Comparison of ENCODE assay signal across 8 cellular contexts in the genomic region with DNA sequence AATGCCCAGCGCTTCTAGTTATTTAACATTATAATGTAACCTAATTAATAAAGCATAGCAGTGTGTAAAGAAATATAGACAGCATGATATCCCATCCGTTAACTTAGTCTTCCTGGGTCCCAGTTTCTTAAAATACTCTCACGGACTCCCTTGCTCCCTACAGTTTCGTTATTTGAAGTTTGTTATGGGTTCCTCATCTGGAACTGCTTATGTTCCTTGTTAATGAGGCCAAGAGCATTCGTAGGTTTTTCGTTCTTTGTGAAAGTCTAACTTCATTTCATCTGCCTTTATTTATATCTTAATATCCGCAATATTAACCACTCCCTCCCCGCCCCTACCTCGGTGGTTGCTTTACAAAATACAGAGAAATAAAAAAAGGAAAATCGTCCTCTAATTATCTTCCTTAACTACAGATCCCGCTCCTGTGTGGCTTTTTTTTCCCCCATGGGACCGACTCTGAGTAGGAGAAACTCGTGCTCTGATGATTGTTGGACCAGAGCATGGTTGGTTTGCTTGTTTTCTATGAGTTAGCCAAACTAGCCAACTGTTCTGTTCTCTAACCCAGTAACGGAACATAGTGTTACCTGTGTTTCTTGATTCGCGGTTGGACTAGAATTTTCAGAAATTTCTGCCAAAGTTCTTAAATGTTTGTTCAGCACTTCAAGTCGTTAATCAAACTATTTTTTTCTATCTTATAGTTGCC. TPM values are rescaled to one million over a fixed set of nuclear protein-coding genes. Genes with fewer than 3 reads are reported as not detected.
A peak's percentile ranks its signal among the peaks of the same experiment; 100 is the strongest.
DNase-seq lines count a peak whose midpoint lies in the region; ATAC-seq, FAIRE-seq and TF ChIP-seq lines count a peak whose summit lies in the region.

No MANE protein-coding gene starts in this region.

- H3K9ac ChIP-seq in endothelial cell of umbilical vein (replicated peaks; ENCODE audit: extremely low read depth, insufficient read depth, low read length), result peak overlapping the region; percentile 93

- peaks cover 2 to 5% of the 10 kb centered on the region in 2 experiments for H3K36me3 ChIP-seq in endothelial cell of umbilical vein (ENCODE audit: control insufficient read depth in 2 of 2, extremely low read depth in 1 of 2, insufficient read depth in 2 of 2, low read length in 2 of 2)

- dilution Hi-C loops in endothelial cell of umbilical vein (cut with MboI; ENCODE audit: extremely low pct_ligation_motif_present, low sequenced_read_pairs), result no loop called here

- peak overlapping the region; percentile 94 for H3K27ac ChIP-seq in endothelial cell of umbilical vein (ENCODE audit: insufficient read depth, low read depth, low read length)

- peak overlapping the region; percentile 75 for H2AFZ ChIP-seq in endothelial cell of umbilical vein (ENCODE audit: low read depth, low read length)

- H3K4me3 ChIP-seq in endothelial cell of umbilical vein (replicated peaks in 1 of 3; ENCODE audit: insufficient read depth in 1 of 3, low read depth in 1 of 3, low read length in 3 of 3), result peak overlapping the region; percentile 74 to 92 (median 85)

- peak overlapping the region; percentile 99 for H3K4me2 ChIP-seq in endothelial cell of umbilical vein (ENCODE audit: insufficient read depth, low read length)

- no TSS peak for BruUV-seq in endothelial cell of umbilical vein (replicated peaks; lab: Mats Ljungman, UMichigan)

- intact Hi-C loops in endothelial cell of umbilical vein (cut with micrococcal nuclease), result no loop called here

- CTCF ChIA-PET in endothelial cell of umbilical vein (lab: Charles Lee), result interaction anchor here (2.7 kb wide), 1 partner anchor 15 kb away, joined by 10 read pairs; no protein-coding TSS in a partner anchor

- no peaks in the 10 kb centered on the region for H3K9me3 ChIP-seq in endothelial cell of umbilical vein (replicated peaks; ENCODE audit: control insufficient read depth, insufficient read depth, low read length)

- FAIRE-seq in endothelial cell of umbilical vein (lab: Jason Lieb, UNC), result peak; percentile 53

- H3K27me3 ChIP-seq in endothelial cell of umbilical vein (ENCODE audit: control insufficient read depth in 2 of 2, insufficient read depth in 2 of 2, low read length in 2 of 2), result no peaks in the 10 kb centered on the region

- H3K9me1 ChIP-seq in endothelial cell of umbilical vein (replicated peaks; ENCODE audit: control insufficient read depth, extremely low read depth, insufficient read depth, low read length), result peaks cover 2% of the 10 kb centered on the region

- H3K4me1 ChIP-seq in endothelial cell of umbilical vein (ENCODE audit: control insufficient read depth, extremely low read depth, insufficient read depth, low read length), result peaks cover 25% of the 10 kb centered on the region

- H4K20me1 ChIP-seq in endothelial cell of umbilical vein (replicated peaks; ENCODE audit: control insufficient read depth, extremely low read depth, insufficient read depth, low read length), result no peaks in the 10 kb centered on the region

- no peak for TF ChIP-seq POLR2A in endothelial cell of umbilical vein (IDR thresholded peaks at IDR 0.05; ENCODE audit: low read depth, low read length)

- peaks cover 57% of the 10 kb centered on the region for H3K79me2 ChIP-seq in endothelial cell of umbilical vein (ENCODE audit: control insufficient read depth, insufficient read depth, low read length)

- POLR2A ChIA-PET in endothelial cell of umbilical vein (lab: Charles Lee), result no interaction called here

- no peak for TF ChIP-seq CTCF in endothelial cell of umbilical vein (IDR thresholded peaks at IDR 0.05; ENCODE audit: extremely low read depth in 1 of 2, insufficient read depth in 1 of 2, low read depth in 1 of 2, low read length in 2 of 2)

- ATAC-seq in GM21390 (IDR thresholded peaks at IDR 0.05; ENCODE audit: unreplicated experiment), result no peak

- peak; percentile 23 for DNase-seq in NCI-H2171 treated with DMSO at 0.1 percent for 48 hours (lab: John Stamatoyannopoulos, UW)
- DNase-seq in NCI-H2171 (lab: John Stamatoyannopoulos, UW), result no peak
- DNase-seq in RPMI8226, result peak; percentile 3
- no peak for DNase-seq in endothelial cell of umbilical vein (ENCODE audit: low read depth, low spot score)
- peak; percentile 40 for DNase-seq in myocyte (ENCODE audit: low read depth)
- no peak for DNase-seq in HPDE6-E6E7 (ENCODE audit: extremely low spot score)
- no peak for DNase-seq in stimulated activated CD4-positive, alpha-beta T cell treated with anti-CD3 and anti-CD28 coated beads, Interleukin-2, amount 100 ng/mL, for 48 hours

TF ChIP-seq in endothelial cell of umbilical vein, 7 proteins besides CTCF, POLR2A, EP300 and RAD21:
- no peak for TF ChIP-seq EZH2 (IDR thresholded peaks at IDR 0.05; ENCODE audit: borderline replicate concordance, low read depth, low read length, severe bottlenecking)
TF ChIP-seq in endothelial cell of umbilical vein: peak in this region for 0.

RNA-seq across cellular contexts. Expression of a gene that starts 0.9 kb away (rescaled TPM):
- 7.6 and 7.9 TPM in 2 replicates for total RNA-seq in endothelial cell of umbilical vein
- polyA plus RNA-seq in endothelial cell of umbilical vein, result 7.2 and 7.4 TPM in 2 replicates
- polyA plus RNA-seq in endothelial cell of umbilical vein (2011; cell fraction: cytosol; rRNA removed), result 9.0 and 9.9 TPM in 2 replicates
- polyA plus RNA-seq in endothelial cell of umbilical vein (2011; cell fraction: nucleus; rRNA removed), result 3.4 and 4.3 TPM in 2 replicates
- polyA plus RNA-seq in endothelial cell of umbilical vein (2012), result 12.9 and 14.0 TPM in 2 replicates
- polyA minus RNA-seq in endothelial cell of umbilical vein, result 7.7 and 10.9 TPM in 2 replicates
- 2.2 TPM for polyA minus RNA-seq in endothelial cell of umbilical vein (2011; cell fraction: cytosol; rRNA and poly(A)+ RNA removed)
- 5.0 and 5.8 TPM in 2 replicates for polyA minus RNA-seq in endothelial cell of umbilical vein (2011; cell fraction: nucleus; rRNA and poly(A)+ RNA removed)
- total RNA-seq in myocyte, result 20.2 and 22.2 TPM in 2 replicates
- polyA plus RNA-seq in myocyte (2012), result 10.0 TPM

RNA-seq across cellular contexts. Expression of a gene that starts 0.9 kb away (rescaled TPM):
- total RNA-seq in endothelial cell of umbilical vein (28.0 and 30.8 TPM in 2 replicates), myocyte (49.0 and 53.8 TPM in 2 replicates)
- 10.4 and 11.9 TPM in 2 replicates for polyA plus RNA-seq in endothelial cell of umbilical vein
- 13.3 TPM in 2 replicates for polyA plus RNA-seq in endothelial cell of umbilical vein (2011; cell fraction: cytosol; rRNA removed)
- polyA plus RNA-seq in endothelial cell of umbilical vein (2011; cell fraction: nucleus; rRNA removed), result 10.3 and 10.8 TPM in 2 replicates
- polyA plus RNA-seq in endothelial cell of umbilical vein (2012), result 27.1 and 29.7 TPM in 2 replicates
- polyA minus RNA-seq in endothelial cell of umbilical vein, result 12.5 and 21.0 TPM in 2 replicates
- 17.1 TPM for polyA minus RNA-seq in endothelial cell of umbilical vein (2011; cell fraction: cytosol; rRNA and poly(A)+ RNA removed)
- 10.3 and 20.3 TPM in 2 replicates for polyA minus RNA-seq in endothelial cell of umbilical vein (2011; cell fraction: nucleus; rRNA and poly(A)+ RNA removed)
- polyA plus RNA-seq in myocyte (2012), result 27.9 TPM

RNA-seq across cellular contexts. Expression of a gene that starts 31.6 kb away (rescaled TPM):
- total RNA-seq in endothelial cell of umbilical vein, result 10.4 and 11.2 TPM in 2 replicates
- polyA plus RNA-seq in endothelial cell of umbilical vein, result 2.1 and 3.6 TPM in 2 replicates
- 1.4 and 1.6 TPM in 2 replicates for polyA plus RNA-seq in endothelial cell of umbilical vein (2011; cell fraction: cytosol; rRNA removed)
- 2.0 and 3.4 TPM in 2 replicates for polyA plus RNA-seq in endothelial cell of umbilical vein (2011; cell fraction: nucleus; rRNA removed)
- 5.0 and 8.0 TPM in 2 replicates for polyA plus RNA-seq in endothelial cell of umbilical vein (2012)
- polyA minus RNA-seq in endothelial cell of umbilical vein, result 1.2 and 1.3 TPM in 2 replicates
- not detected for polyA minus RNA-seq in endothelial cell of umbilical vein (2011; cell fraction: cytosol; rRNA and poly(A)+ RNA removed)
- 0.96 and 1.3 TPM in 2 replicates for polyA minus RNA-seq in endothelial cell of umbilical vein (2011; cell fraction: nucleus; rRNA and poly(A)+ RNA removed)
- total RNA-seq in myocyte, result 3.3 TPM in 2 replicates
- polyA plus RNA-seq in myocyte (2012), result 0.96 TPM

RNA-seq across cellular contexts. Expression of a gene that starts 41.2 kb away (rescaled TPM):
- total RNA-seq in endothelial cell of umbilical vein, result 0.73 and 0.78 TPM in 2 replicates
- polyA plus RNA-seq in endothelial cell of umbilical vein, result 0.08 and 0.65 TPM in 2 replicates
- polyA plus RNA-seq in endothelial cell of umbilical vein (2011; cell fraction: cytosol; rRNA removed), result 0.14 and 0.21 TPM in 2 replicates
- 2.2 and 2.7 TPM in 2 replicates for polyA plus RNA-seq in endothelial cell of umbilical vein (2011; cell fraction: nucleus; rRNA removed)
- polyA plus RNA-seq in endothelial cell of umbilical vein (2012), result 0.41 and 0.44 TPM in 2 replicates
- polyA minus RNA-seq in endothelial cell of umbilical vein, result 0.13 and 0.78 TPM in 2 replicates
- not detected for polyA minus RNA-seq in endothelial cell of umbilical vein (2011; cell fraction: cytosol; rRNA and poly(A)+ RNA removed)
- 0.43 and 0.63 TPM in 2 replicates for polyA minus RNA-seq in endothelial cell of umbilical vein (2011; cell fraction: nucleus; rRNA and poly(A)+ RNA removed)
- 2,551 and 7,123 TPM in 2 replicates for total RNA-seq in myocyte
- 865 TPM for polyA plus RNA-seq in myocyte (2012)

Comparison
In these comparisons a context has a peak if more than half of its experiments do, and no peak if none do; other contexts are left out.
1. DNase-seq: peak in NCI-H2171 treated with DMSO at 0.1 percent for 48 hours (single experiment), RPMI8226 (single experiment) and myocyte (single experiment); none in NCI-H2171 (single experiment), endothelial cell of umbilical vein (single experiment), HPDE6-E6E7 (single experiment) and stimulated activated CD4-positive, alpha-beta T cell treated with anti-CD3 and anti-CD28 coated beads, Interleukin-2, amount 100 ng/mL, for 48 hours (0 of 2).